ENCODE assay signal across 1 cellular context in genomic region chr6:11711994-11712698, GRCh38.
TF ChIP-seq lines count a peak whose summit lies in the region.

No MANE protein-coding gene starts in this region.

TF ChIP-seq in IMR-90, 13 proteins besides CTCF, POLR2A, EP300 and RAD21 (continued from another document):
- TF ChIP-seq FOS (IDR thresholded peaks at IDR 0.05; ENCODE audit: low read depth, low read length) (no peak), SMC3 (IDR thresholded peaks at IDR 0.05; ENCODE audit: low read depth, low read length) (no peak), ELK1 (IDR thresholded peaks at IDR 0.05; ENCODE audit: borderline replicate concordance, low read depth, low read length) (no peak), BHLHE40 (IDR thresholded peaks at IDR 0.05; ENCODE audit: low read depth, low read length) (no peak), MXI1 (IDR thresholded peaks at IDR 0.05; ENCODE audit: borderline replicate concordance, low read depth, low read length) (no peak), MAFK (IDR thresholded peaks at IDR 0.05; ENCODE audit: low read depth, low read length) (no peak), RCOR1 (IDR thresholded peaks at IDR 0.05; ENCODE audit: insufficient replicate concordance, low read length) (no peak), NFE2L2 (IDR thresholded peaks at IDR 0.05; ENCODE audit: low read depth, low read length) (no peak)
